In the genomic region with DNA sequence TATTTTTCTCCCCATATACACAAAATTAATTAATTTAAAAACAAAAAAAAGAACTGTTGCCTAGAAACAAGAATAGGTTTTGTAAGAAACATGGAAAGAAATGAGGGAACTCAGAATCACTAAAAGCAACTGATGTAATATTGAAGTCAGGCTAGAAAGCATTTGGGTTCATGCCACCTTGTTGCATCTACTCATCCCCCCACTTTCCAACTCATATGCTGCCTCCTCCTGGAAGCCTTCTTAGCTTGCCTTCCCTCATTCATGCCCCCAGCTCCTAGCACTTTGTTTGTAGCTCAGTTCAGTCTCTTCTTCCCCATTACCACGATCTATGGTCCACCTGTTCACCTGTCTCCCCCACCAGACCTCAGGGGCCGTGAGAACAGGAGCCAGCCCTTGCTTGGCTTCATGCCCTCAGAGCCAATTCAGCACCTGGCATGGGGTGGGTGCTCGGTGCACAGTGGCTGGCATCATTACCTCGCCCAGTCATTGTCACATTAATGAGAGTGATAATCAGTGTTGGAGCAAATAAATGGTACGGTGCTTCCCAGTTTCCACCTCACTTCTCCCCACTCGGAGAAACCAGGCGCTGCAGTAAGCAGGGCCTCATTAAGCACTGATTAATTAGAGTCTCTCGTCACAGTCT, we compare ENCODE assay signal across 21 cellular contexts.
"Had no signal": no experiment of that assay in that cellular context is flagged by ENCODE, and none has a peak within 500 bp of the region (broad histone marks: within the 10 kb centered on the region; RNA-seq: fewer than 3 reads in every experiment).

No MANE protein-coding gene starts in this region.

- H3K4me1 Mint-ChIP-seq: activated T-helper 17 cell treated with anti-CD3 and anti-CD28 coated beads, Interleukin-2, amount 50 U/mL, for 72 hours; immature natural killer cell; nephron progenitor cell; T-cell had no signal

- H3K9me3 ChIP-seq: body of pancreas had no signal

- H3K4me1 ChIP-seq: body of pancreas had no signal

- H3K27ac ChIP-seq: body of pancreas, hepatocyte had no signal

- H3K4me3 ChIP-seq: body of pancreas, hepatocyte had no signal

- H3K27ac Mint-ChIP-seq: activated CD8-positive, alpha-beta T cell treated with anti-CD3 and anti-CD28 coated beads, Interleukin-2, amount 10 ng/mL, durations not matched to agents 7 days and 5 days; activated T-helper 17 cell treated with anti-CD3 and anti-CD28 coated beads, Interleukin-2, amount 50 U/mL, for 72 hours; immature natural killer cell; nephron progenitor cell had no signal

- DNase-seq: activated CD4-positive, alpha-beta T cell treated with anti-CD3 and anti-CD28 coated beads for 1 hour; activated CD4-positive, alpha-beta T cell treated with anti-CD3 and anti-CD28 coated beads, Interleukin-2, amount 50 U/mL, for 1 hour; activated CD8-positive, alpha-beta T cell treated with anti-CD3 and anti-CD28 coated beads, Interleukin-2, amount 10 ng/mL, durations not matched to agents 7 days and 5 days; activated T-cell treated with anti-CD3 and anti-CD28 coated beads, Interleukin-2, amount 50 U/mL, for 1 hour; anterior cingulate cortex; caudate nucleus; dermis blood vessel endothelial cell; effector memory CD4-positive, alpha-beta T cell; glutamatergic neuron; immature natural killer cell; left ventricle myocardium superior; mammary epithelial cell; nephron progenitor cell; nucleus accumbens; stimulated activated CD4-positive, alpha-beta T cell treated with anti-CD3 and anti-CD28 coated beads, Interleukin-12 subunit alpha, Interleukin-12 subunit beta, amount 100 ng/mL, for 4 hours; stimulated activated CD4-positive, alpha-beta T cell treated with anti-CD3 and anti-CD28 coated beads, Interleukin-4, amount 100 ng/mL, for 4 hours; stimulated activated naive CD8-positive, alpha-beta T cell treated with anti-CD3 and anti-CD28 coated beads, Interleukin-15, Interleukin-2, amounts not matched to agents 100 U/mL and 50 U/mL, for 24 hours; T-cell had no signal

- H3K4me3 Mint-ChIP-seq: activated CD8-positive, alpha-beta T cell treated with anti-CD3 and anti-CD28 coated beads, Interleukin-2, amount 10 ng/mL, durations not matched to agents 7 days and 5 days; activated T-helper 17 cell treated with anti-CD3 and anti-CD28 coated beads, Interleukin-2, amount 50 U/mL, for 72 hours; immature natural killer cell; nephron progenitor cell; T-cell had no signal

- H3K27me3 ChIP-seq: body of pancreas, hepatocyte had no signal

- H3K27me3 Mint-ChIP-seq: activated T-helper 17 cell treated with anti-CD3 and anti-CD28 coated beads, Interleukin-2, amount 50 U/mL, for 72 hours had no signal

- H3K79me2 ChIP-seq: hepatocyte had no signal

- H3K4me2 ChIP-seq: hepatocyte had no signal

- H2AFZ ChIP-seq: hepatocyte had no signal

- H3K36me3 Mint-ChIP-seq: immature natural killer cell, T-cell had no signal

- H3K9me3 Mint-ChIP-seq: activated T-helper 17 cell treated with anti-CD3 and anti-CD28 coated beads, Interleukin-2, amount 50 U/mL, for 72 hours; nephron progenitor cell; T-cell had no signal
